In genomic region chr2:166926657-166927056, GRCh38 we compare ENCODE assay signal across 26 cellular contexts. TPM values are rescaled to one million over a fixed set of nuclear protein-coding genes. Genes with fewer than 3 reads are reported as not detected.
"Had no signal": no experiment of that assay in that cellular context is flagged by ENCODE, and none has a peak within 500 bp of the region (broad histone marks: within the 10 kb centered on the region; RNA-seq: fewer than 3 reads in every experiment).

No MANE protein-coding gene starts in this region.

- H3K27ac ChIP-seq: esophagus squamous epithelium, left lung, neutrophil, prostate gland, right atrium auricular region, spleen, testis, tibial artery had no signal

- H3K4me1 ChIP-seq: esophagus squamous epithelium, left lung, prostate gland, right atrium auricular region, spleen, testis, tibial artery had no signal

- DNase-seq: cortex of kidney; effector memory CD8-positive, alpha-beta T cell; erythroblast; esophagus squamous epithelium; foreskin melanocyte; head of caudate nucleus; left lung; mesenchymal stem cell; mucosa of descending colon; naive B cell; spleen; stimulated activated CD4-positive, alpha-beta T cell treated with anti-CD3 and anti-CD28 coated beads, Interleukin-4, amount 100 ng/mL, for 4 hours; stimulated activated naive CD8-positive, alpha-beta T cell treated with anti-CD3 and anti-CD28 coated beads, Interleukin-15, Interleukin-2, amounts not matched to agents 100 U/mL and 50 U/mL, for 24 hours; substantia nigra; testis; tibial artery had no signal

- H3K4me3 ChIP-seq: esophagus squamous epithelium, left lung, mucosa of descending colon, prostate gland, right atrium auricular region, spleen, testis, tibial artery had no signal

- H3K9me3 ChIP-seq: mucosa of descending colon, neutrophil, prostate gland, right atrium auricular region, spleen, testis, tibial artery had no signal

- H3K36me3 ChIP-seq: esophagus squamous epithelium, left lung, neutrophil, prostate gland, right atrium auricular region, spleen, tibial artery had no signal

- H3K27me3 ChIP-seq: esophagus squamous epithelium, left lung, neutrophil, right atrium auricular region, spleen, testis, tibial artery had no signal

- ATAC-seq: effector memory CD8-positive, alpha-beta T cell; left lung; mucosa of descending colon; natural killer cell treated with Interleukin-12 subunit alpha and Interleukin-12 subunit beta and Interleukin-15 and Interleukin-18, amount 100 ng/mL, for 72 hours; sciatic nerve; stimulated activated memory B cell treated with anti-CD40 and anti-IgM and Interleukin-4, amounts not matched to agents 10 μg/mL and 1 μg/mL and 100 μg/mL, for 72 hours; stimulated activated naive CD8-positive, alpha-beta T cell treated with anti-CD3 and anti-CD28 coated beads, Interleukin-15, Interleukin-2, amounts not matched to agents 100 U/mL and 50 U/mL, for 24 hours had no signal

RNA-seq across cellular contexts. Expression of gene XIRP2, which starts 38.4 kb away (rescaled TPM):
- total RNA-seq: dermis microvascular lymphatic vessel endothelial cell; lung microvascular endothelial cell; mesothelial cell of epicardium; natural killer cell treated with Interleukin-12 subunit alpha and Interleukin-12 subunit beta and Interleukin-15 and Interleukin-18, amount 100 ng/mL, for 72 hours had no signal
- polyA plus RNA-seq: urinary bladder had no signal
